In the genomic region with DNA sequence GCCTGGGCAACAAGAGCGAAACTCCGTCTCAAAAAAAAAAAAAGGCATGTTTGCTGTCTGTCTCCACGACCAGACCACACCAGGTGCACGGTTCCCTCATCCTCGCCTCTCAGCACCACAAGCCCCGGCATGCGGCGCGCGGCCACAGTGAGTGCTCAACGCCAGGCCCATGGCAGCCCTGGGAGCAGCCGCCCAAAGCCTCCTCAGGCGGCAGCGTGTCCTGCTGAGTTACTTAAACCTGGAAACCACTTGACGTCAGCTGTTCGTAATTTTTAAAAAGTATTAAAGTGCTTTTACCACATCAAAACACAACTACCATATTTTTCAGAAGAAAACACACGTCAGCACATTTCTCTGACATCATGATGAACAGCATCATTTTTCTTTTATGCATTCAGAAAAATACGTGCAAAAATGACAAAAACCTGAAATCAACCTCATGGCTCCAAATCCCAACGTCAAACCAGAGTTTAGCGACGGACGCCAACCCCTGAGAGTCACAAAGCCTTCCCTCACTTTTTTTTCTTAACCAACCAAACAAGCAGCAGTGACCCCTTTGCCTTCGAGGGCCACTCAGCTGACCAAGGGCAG, we compare ENCODE assay signal across 11 cellular contexts. TPM values are rescaled to one million over a fixed set of nuclear protein-coding genes. Genes with fewer than 3 reads are reported as not detected.
A peak's percentile ranks its signal among the peaks of the same experiment; 100 is the strongest.
DNase-seq lines count a peak whose midpoint lies in the region; ATAC-seq, FAIRE-seq and TF ChIP-seq lines count a peak whose summit lies in the region.
"Had no signal": no experiment of that assay in that cellular context is flagged by ENCODE, and none has a peak within 500 bp of the region (broad histone marks: within the 10 kb centered on the region; RNA-seq: fewer than 3 reads in every experiment).

No MANE protein-coding gene starts in this region.

- peaks cover 5 to 33% of the 10 kb centered on the region in 2 experiments; a peak in 3 of 4 replicates for H3K79me2 ChIP-seq in H1 (ENCODE audit: control insufficient read depth in 1 of 2, insufficient read depth in 2 of 2, low read length in 2 of 2)

- H2BK20ac ChIP-seq in H1 (ENCODE audit: low read length), result no peak overlapping the region

- H3K4ac ChIP-seq in H1 (replicated peaks; ENCODE audit: insufficient read length, low read depth, low read length), result no peak overlapping the region

- H2AFZ ChIP-seq in H1 (ENCODE audit: low read length), result no peak overlapping the region

- H3K4me1 ChIP-seq in RWPE2 (ENCODE audit: insufficient read depth, poor library complexity, severe bottlenecking) (peaks cover 25% of the 10 kb centered on the region), H1 (replicated peaks in 1 of 4; ENCODE audit: control insufficient read depth in 3 of 4, insufficient read depth in 4 of 4, low read length in 3 of 4) (peaks cover 0 to 26% (median 6%) of the 10 kb centered on the region in 4 experiments; a peak in 6 of 7 replicates), skeletal muscle satellite cell (ENCODE audit: control insufficient read depth, insufficient read depth, low read length) (peaks cover 31% of the 10 kb centered on the region)

- H3K9ac ChIP-seq in H1 (replicated peaks in 1 of 4; ENCODE audit: extremely low read depth in 1 of 4, low read depth in 3 of 4, low read length in 3 of 4) (no peak overlapping the region), skeletal muscle satellite cell (ENCODE audit: low read depth, low read length) (peak overlapping the region; percentile 61)

- H3K27me3 ChIP-seq in H7 (ENCODE audit: control insufficient read depth, insufficient read depth, low read length) (no peaks in the 10 kb centered on the region), RWPE2 (ENCODE audit: insufficient read depth, poor library complexity, severe bottlenecking) (no peaks in the 10 kb centered on the region), H1 (replicated peaks in 1 of 4; ENCODE audit: control insufficient read depth in 3 of 4, extremely low read depth in 1 of 4, insufficient read depth in 3 of 4, low read length in 3 of 4) (no peaks in the 10 kb centered on the region), skeletal muscle satellite cell (ENCODE audit: control insufficient read depth, insufficient read depth, low read length) (no peaks in the 10 kb centered on the region)
- H3K27me3 ChIP-seq: neutrophil had no signal

- H2AK5ac ChIP-seq in H1 (ENCODE audit: low read depth, low read length), result 0 out of 2 replicates have a peak overlapping the region, but pooled peaks have one; percentile 39

- no peak for FAIRE-seq in H1 (lab: Jason Lieb, UNC)

- no peak overlapping the region for H3K56ac ChIP-seq in H1 (replicated peaks; ENCODE audit: insufficient read length, low read depth, low read length)

- POLR2A ChIA-PET in H1 (lab: Charles Lee; ENCODE audit: partially characterized antibody), result interaction anchor here (0.8 to 2.0 kb wide), 10 partner anchors 12 to 83 kb away, joined by 3 to 7 read pairs (median 3); a partner anchor contains a TSS

- peak; percentile 43 for DNase-seq in H7
- DNase-seq in RWPE2 (ENCODE audit: low spot score), result no peak
- no peak for DNase-seq in H1 (ENCODE audit: low read depth in 1 of 2, low spot score in 2 of 2)
- DNase-seq: aorta, NCI-H1417 treated with DMSO at 0.1 percent for 48 hours had no signal

- H3K23me2 ChIP-seq in H1 (ENCODE audit: low read depth, low read length), result peaks cover 7% of the 10 kb centered on the region; the same call in 1 of the 2 replicates

- H3K27ac ChIP-seq in RWPE2 (ENCODE audit: poor library complexity, severe bottlenecking), result peak overlapping the region; percentile 92
- H3K27ac ChIP-seq in H1 (ENCODE audit: low read depth, low read length), result no peak overlapping the region
- H3K27ac ChIP-seq: neutrophil had no signal

- TF ChIP-seq POLR2A in H1 (IDR thresholded peaks at IDR 0.05; ENCODE audit: control extremely low read depth in 1 of 2, low read depth in 2 of 2, low read length in 2 of 2), result no peak

- ATAC-seq in RWPE2 (ENCODE audit: low read depth) (no peak), GM19467 (IDR thresholded peaks at IDR 0.05; ENCODE audit: unreplicated experiment) (no peak), GM21515 (IDR thresholded peaks at IDR 0.05; ENCODE audit: unreplicated experiment) (no peak), HG03378 (IDR thresholded peaks at IDR 0.05; ENCODE audit: unreplicated experiment) (no peak)

- H4K91ac ChIP-seq in H1 (replicated peaks; ENCODE audit: insufficient read length, low read length), result no peak overlapping the region

- no peak overlapping the region for H2BK5ac ChIP-seq in H1 (ENCODE audit: low read depth, low read length)

- peaks cover 12% of the 10 kb centered on the region; the same call in 1 of the 2 replicates for H3K79me1 ChIP-seq in H1 (ENCODE audit: low read depth, low read length)

- H4K8ac ChIP-seq in H1 (ENCODE audit: extremely low read depth, insufficient read depth, low read length), result no peak overlapping the region; the same call in 1 of the 2 replicates

- 0 out of 2 replicates have a peak overlapping the region, but pooled peaks have one; percentile 27 for H2BK12ac ChIP-seq in H1 (ENCODE audit: low read depth, low read length)

- TF ChIP-seq CTCF in RWPE2 (IDR thresholded peaks at IDR 0.05; ENCODE audit: poor library complexity, severe bottlenecking) (no peak), H1 (IDR thresholded peaks at IDR 0.05; ENCODE audit: control extremely low read depth in 1 of 3, insufficient read depth in 1 of 3, low read depth in 1 of 3, low read length in 3 of 3) (no peak)

- no peak overlapping the region for H4K5ac ChIP-seq in H1 (ENCODE audit: insufficient read length, low read depth, low read length)

- H3K4me3 ChIP-seq in H7 (ENCODE audit: insufficient read depth, low read depth, low read length) (no peak overlapping the region), RWPE2 (ENCODE audit: severe bottlenecking) (peak overlapping the region; percentile 8), H1 (ENCODE audit: extremely low read depth in 1 of 4, insufficient read depth in 2 of 4, low read depth in 3 of 4, low read length in 4 of 4) (peak overlapping the region in 1 of 4 experiments; percentile 92; a peak in 1 of 8 replicates), skeletal muscle satellite cell (ENCODE audit: low read length) (peak overlapping the region; percentile 83)

- H3K18ac ChIP-seq in H1 (ENCODE audit: extremely low read depth, low read length), result no peak overlapping the region

- TF ChIP-seq EP300 in H1 (IDR thresholded peaks at IDR 0.05; ENCODE audit: borderline replicate concordance in 1 of 2, low read depth in 2 of 2, low read length in 2 of 2), result no peak

- H3K9me3 ChIP-seq in RWPE2 (ENCODE audit: severe bottlenecking) (no peaks in the 10 kb centered on the region), H1 (ENCODE audit: insufficient read depth in 2 of 2, low read depth in 1 of 2, low read length in 1 of 2) (peaks cover 0 to 2% of the 10 kb centered on the region in 2 experiments; a peak in 1 of 4 replicates), skeletal muscle satellite cell (replicated peaks; ENCODE audit: low read length) (no peaks in the 10 kb centered on the region)
- H3K9me3 ChIP-seq: neutrophil had no signal

- no peak overlapping the region for H2BK15ac ChIP-seq in H1 (ENCODE audit: low read length)

- H2BK120ac ChIP-seq in H1 (replicated peaks; ENCODE audit: low read depth, low read length), result no peak overlapping the region

- H3K36me3 ChIP-seq in H7 (replicated peaks; ENCODE audit: control insufficient read depth, insufficient read depth, low read length), result peaks cover 4% of the 10 kb centered on the region; the same call in 1 of the 2 replicates
- peaks cover 13% of the 10 kb centered on the region for H3K36me3 ChIP-seq in RWPE2 (ENCODE audit: low read depth)
- H3K36me3 ChIP-seq in H1 (ENCODE audit: control insufficient read depth in 2 of 4, insufficient read depth in 4 of 4, low read length in 3 of 4), result peaks cover 2 to 18% (median 6%) of the 10 kb centered on the region in 4 experiments; a peak in 6 of 8 replicates
- H3K36me3 ChIP-seq in skeletal muscle satellite cell (ENCODE audit: insufficient read depth, low read length), result peaks cover 11% of the 10 kb centered on the region

- TF ChIP-seq RAD21 in H1 (IDR thresholded peaks at IDR 0.05 in 1 of 2, conservative IDR thresholded peaks at IDR 0.05 in 1 of 2; ENCODE audit: low read depth in 2 of 2, low read length in 2 of 2), result no peak

- no peak overlapping the region for H3K14ac ChIP-seq in H1 (ENCODE audit: insufficient read length)

- no peak overlapping the region for H3K23ac ChIP-seq in H1 (ENCODE audit: insufficient read length)

- peak overlapping the region; percentile 33 to 48; a peak in 1 of 4 replicates for H3K4me2 ChIP-seq in H1 (ENCODE audit: insufficient read depth in 1 of 2, low read depth in 2 of 2, low read length in 2 of 2)
- peak overlapping the region; percentile 87 for H3K4me2 ChIP-seq in skeletal muscle satellite cell (ENCODE audit: low read length)

- 89% methylated on average over 21 of the region's 23 CpGs; no CpG with 5 or more reads in 1 of the 2 experiments for WGBS in H1 (ENCODE audit: extremely low coverage in 1 of 2, insufficient coverage in 1 of 2, insufficient read length in 1 of 2, insufficient replicate concordance in 2 of 2, low coverage in 1 of 2, low lambda C conversion rate in 2 of 2, missing lambda C conversion rate in 1 of 2), 2 experiments

- H4K20me1 ChIP-seq in H1 (replicated peaks in 1 of 2; ENCODE audit: control insufficient read depth in 1 of 2, insufficient read depth in 2 of 2, low read length in 2 of 2), result peaks cover 10 to 12% of the 10 kb centered on the region in 2 experiments

- CTCF ChIA-PET in H1 (lab: Charles Lee; ENCODE audit: partially characterized antibody), result interaction anchor here (0.7 to 2.1 kb wide), 10 partner anchors 11 to 120 kb away, joined by 3 to 10 read pairs (median 3); no protein-coding TSS in a partner anchor

RNA-seq across cellular contexts. Expression of a gene that starts 2.1 kb away (rescaled TPM):
- total RNA-seq in H7 (2014; rRNA removed; shearing (Covaris generic)), result 69.0 and 74.6 TPM in 2 replicates
- total RNA-seq in H1 (2021; fragmentation: NEBNext Ultra II Directional; extraction: Animal tissue kit (Norgen Biotek cat#: 25700)), result 53.7 and 58.4 TPM in 2 replicates
- 47.3 and 64.7 TPM in 2 replicates for polyA plus RNA-seq in H1 (2011; rRNA removed)
- 56.1 TPM for polyA plus RNA-seq in H1 (2011; cell fraction: cytosol; rRNA removed)
- 53.5 TPM for polyA plus RNA-seq in H1 (2011; cell fraction: nucleus; rRNA removed)
- 30.0 to 53.4 TPM (median 44.3 TPM) in 4 replicates for polyA plus RNA-seq in H1 (2012, experiment 1 of 2)
- polyA plus RNA-seq in H1 (2012, experiment 2 of 2), result 49.0 TPM
- polyA plus RNA-seq in H1 (2013, experiment 1 of 2), result 21.9 TPM
- 22.9 TPM for polyA plus RNA-seq in H1 (2013, experiment 2 of 2)
- polyA minus RNA-seq in H1 (2011; rRNA and poly(A)+ RNA removed), result 24.3 and 26.2 TPM in 2 replicates
- polyA minus RNA-seq in H1 (2011; cell fraction: cytosol; rRNA and poly(A)+ RNA removed), result 30.0 TPM
- 31.6 TPM for polyA minus RNA-seq in H1 (2011; cell fraction: nucleus; rRNA and poly(A)+ RNA removed)
- 27.9 and 36.0 TPM in 2 replicates for total RNA-seq in skeletal muscle satellite cell (2012; rRNA removed)

RNA-seq across cellular contexts. Expression of a gene that starts 2.7 kb away (rescaled TPM):
- total RNA-seq in H7 (2014; rRNA removed; shearing (Covaris generic)), result 27.0 and 36.0 TPM in 2 replicates
- total RNA-seq in H1 (2021; fragmentation: NEBNext Ultra II Directional; extraction: Animal tissue kit (Norgen Biotek cat#: 25700)), result 7.3 and 8.0 TPM in 2 replicates
- polyA plus RNA-seq in H1 (2011; rRNA removed), result 16.3 and 21.4 TPM in 2 replicates
- polyA plus RNA-seq in H1 (2011; cell fraction: cytosol; rRNA removed), result 24.0 TPM
- polyA plus RNA-seq in H1 (2011; cell fraction: nucleus; rRNA removed), result 32.5 TPM
- 12.5 to 17.4 TPM (median 13.9 TPM) in 4 replicates for polyA plus RNA-seq in H1 (2012, experiment 1 of 2)
- polyA plus RNA-seq in H1 (2012, experiment 2 of 2), result 12.3 TPM
- polyA plus RNA-seq in H1 (2013, experiment 1 of 2), result 12.2 TPM
- polyA plus RNA-seq in H1 (2013, experiment 2 of 2), result 11.8 TPM
- 5.8 and 7.8 TPM in 2 replicates for polyA minus RNA-seq in H1 (2011; rRNA and poly(A)+ RNA removed)
- 3.7 TPM for polyA minus RNA-seq in H1 (2011; cell fraction: cytosol; rRNA and poly(A)+ RNA removed)
- 10.1 TPM for polyA minus RNA-seq in H1 (2011; cell fraction: nucleus; rRNA and poly(A)+ RNA removed)
- 8.1 and 8.4 TPM in 2 replicates for total RNA-seq in skeletal muscle satellite cell (2012; rRNA removed)

RNA-seq across cellular contexts. Expression of a gene that starts 13.1 kb away (rescaled TPM):
- total RNA-seq in H7 (2014; rRNA removed; shearing (Covaris generic)), result 3.7 and 18.8 TPM in 2 replicates
- total RNA-seq in H1 (2021; fragmentation: NEBNext Ultra II Directional; extraction: Animal tissue kit (Norgen Biotek cat#: 25700)), result 38.5 and 44.3 TPM in 2 replicates
- polyA plus RNA-seq in H1 (2011; rRNA removed), result 57.0 and 65.3 TPM in 2 replicates
- polyA plus RNA-seq in H1 (2011; cell fraction: cytosol; rRNA removed), result 62.3 TPM
- polyA plus RNA-seq in H1 (2011; cell fraction: nucleus; rRNA removed), result 176 TPM
- polyA plus RNA-seq in H1 (2012, experiment 1 of 2), result 53.1 to 74.7 TPM (median 60.2 TPM) in 4 replicates
- polyA plus RNA-seq in H1 (2012, experiment 2 of 2), result 39.4 TPM
- polyA plus RNA-seq in H1 (2013, experiment 1 of 2), result 35.7 TPM
- 35.5 TPM for polyA plus RNA-seq in H1 (2013, experiment 2 of 2)
- polyA minus RNA-seq in H1 (2011; rRNA and poly(A)+ RNA removed), result 16.3 and 16.5 TPM in 2 replicates
- 23.9 TPM for polyA minus RNA-seq in H1 (2011; cell fraction: cytosol; rRNA and poly(A)+ RNA removed)
- polyA minus RNA-seq in H1 (2011; cell fraction: nucleus; rRNA and poly(A)+ RNA removed), result 34.5 TPM
- 10.4 and 19.4 TPM in 2 replicates for total RNA-seq in skeletal muscle satellite cell (2012; rRNA removed)

RNA-seq across cellular contexts. Expression of a gene that starts 54.3 kb away (rescaled TPM):
- total RNA-seq in H7 (2014; rRNA removed; shearing (Covaris generic)), result 264 and 269 TPM in 2 replicates
- total RNA-seq in H1 (2021; fragmentation: NEBNext Ultra II Directional; extraction: Animal tissue kit (Norgen Biotek cat#: 25700)), result 302 and 308 TPM in 2 replicates
- polyA plus RNA-seq in H1 (2011; rRNA removed), result 265 and 293 TPM in 2 replicates
- polyA plus RNA-seq in H1 (2011; cell fraction: cytosol; rRNA removed), result 348 TPM
- polyA plus RNA-seq in H1 (2011; cell fraction: nucleus; rRNA removed), result 319 TPM
- polyA plus RNA-seq in H1 (2012, experiment 1 of 2), result 296 to 332 TPM (median 325 TPM) in 4 replicates
- 421 TPM for polyA plus RNA-seq in H1 (2012, experiment 2 of 2)
- polyA plus RNA-seq in H1 (2013, experiment 1 of 2), result 240 TPM
- 235 TPM for polyA plus RNA-seq in H1 (2013, experiment 2 of 2)
- polyA minus RNA-seq in H1 (2011; rRNA and poly(A)+ RNA removed), result 114 and 141 TPM in 2 replicates
- polyA minus RNA-seq in H1 (2011; cell fraction: cytosol; rRNA and poly(A)+ RNA removed), result 161 TPM
- 71.4 TPM for polyA minus RNA-seq in H1 (2011; cell fraction: nucleus; rRNA and poly(A)+ RNA removed)
- total RNA-seq in skeletal muscle satellite cell (2012; rRNA removed), result 178 and 201 TPM in 2 replicates

RNA-seq across cellular contexts. Expression of a gene that starts 55.9 kb away (rescaled TPM):
- total RNA-seq in H7 (2014; rRNA removed; shearing (Covaris generic)), result 1.8 and 2.1 TPM in 2 replicates
- 3.3 and 3.4 TPM in 2 replicates for total RNA-seq in H1 (2021; fragmentation: NEBNext Ultra II Directional; extraction: Animal tissue kit (Norgen Biotek cat#: 25700))
- 4.9 and 9.7 TPM in 2 replicates for polyA plus RNA-seq in H1 (2011; rRNA removed)
- polyA plus RNA-seq in H1 (2011; cell fraction: cytosol; rRNA removed), result 3.9 TPM
- 9.1 TPM for polyA plus RNA-seq in H1 (2011; cell fraction: nucleus; rRNA removed)
- 4.0 to 10.3 TPM (median 9.2 TPM) in 4 replicates for polyA plus RNA-seq in H1 (2012, experiment 1 of 2)
- polyA plus RNA-seq in H1 (2012, experiment 2 of 2), result 9.1 TPM
- 2.9 TPM for polyA plus RNA-seq in H1 (2013, experiment 1 of 2)
- polyA plus RNA-seq in H1 (2013, experiment 2 of 2), result 2.8 TPM
- polyA minus RNA-seq in H1 (2011; rRNA and poly(A)+ RNA removed), result 0.20 and 0.85 TPM in 2 replicates
- polyA minus RNA-seq in H1 (2011; cell fraction: cytosol; rRNA and poly(A)+ RNA removed), result 4.9 TPM
- 3.4 TPM for polyA minus RNA-seq in H1 (2011; cell fraction: nucleus; rRNA and poly(A)+ RNA removed)
- not detected in 2 replicates for total RNA-seq in skeletal muscle satellite cell (2012; rRNA removed)
- total RNA-seq: urinary bladder had no signal
